10 cellular contexts compared by ENCODE assay signal in the genomic region with DNA sequence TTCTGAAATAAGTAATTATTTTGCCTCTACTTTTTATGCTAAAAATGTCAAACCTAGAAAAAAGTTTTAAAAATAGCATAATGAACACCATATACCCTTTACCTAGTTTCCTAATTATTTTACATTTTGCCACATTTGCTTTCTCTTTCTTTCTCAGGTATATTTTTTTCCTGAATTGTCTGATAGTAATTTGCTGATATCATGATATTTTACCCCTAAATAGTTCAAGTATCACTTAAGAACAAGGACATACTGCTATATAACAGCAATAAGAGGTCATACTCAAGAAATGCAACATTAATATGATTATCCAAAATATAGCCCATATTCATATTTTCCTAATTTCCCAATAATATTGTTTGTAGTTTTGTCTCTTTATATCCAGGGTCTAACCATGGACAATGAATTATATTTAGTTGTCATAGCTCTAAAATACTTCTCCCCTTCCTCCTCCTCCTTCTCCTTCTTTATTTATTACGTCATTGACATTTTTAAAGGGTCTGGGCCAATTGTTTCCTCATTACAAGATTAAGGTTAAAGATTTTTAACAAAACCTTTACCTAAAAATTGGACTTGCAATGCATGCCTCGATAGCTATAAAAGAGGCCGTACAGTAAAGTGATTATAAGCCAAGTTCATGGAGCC. TPM values are rescaled to one million over a fixed set of nuclear protein-coding genes. Genes with fewer than 3 reads are reported as not detected.
DNase-seq lines count a peak whose midpoint lies in the region; ATAC-seq, FAIRE-seq and TF ChIP-seq lines count a peak whose summit lies in the region.
"Had no signal": no experiment of that assay in that cellular context is flagged by ENCODE, and none has a peak within 500 bp of the region (broad histone marks: within the 10 kb centered on the region; RNA-seq: fewer than 3 reads in every experiment).

No MANE protein-coding gene starts in this region.

- dilution Hi-C loops in endothelial cell of umbilical vein (cut with MboI; ENCODE audit: extremely low pct_ligation_motif_present, low sequenced_read_pairs) = no loop called here

- H3K9me3 Mint-ChIP-seq in glutamatergic neuron (ENCODE audit: unreplicated experiment) = peaks cover 2% of the 10 kb centered on the region
- peaks cover under 1% of the 10 kb centered on the region; the same call in 1 of the 2 replicates for H3K9me3 Mint-ChIP-seq in WTC11
- H3K9me3 Mint-ChIP-seq in Caco-2 (ENCODE audit: unreplicated experiment) = no peaks in the 10 kb centered on the region

- ATAC-seq in left ventricle myocardium superior (no peak), WTC11 (no peak)

- H3K27ac ChIP-seq in left ventricle myocardium inferior (replicated peaks) (peak overlapping the region; percentile 80), KMS-11 (no peak overlapping the region), endothelial cell of umbilical vein (ENCODE audit: insufficient read depth, low read depth, low read length) (no peak overlapping the region)
- H3K27ac ChIP-seq: BLaER1 had no signal

- H3K27me3 Mint-ChIP-seq in glutamatergic neuron (ENCODE audit: unreplicated experiment) = no peaks in the 10 kb centered on the region
- no peaks in the 10 kb centered on the region; the same call in 1 of the 2 replicates for H3K27me3 Mint-ChIP-seq in WTC11 (ENCODE audit: low read depth)
- no peaks in the 10 kb centered on the region for H3K27me3 Mint-ChIP-seq in Caco-2 (ENCODE audit: insufficient read depth, unreplicated experiment)

- TF ChIP-seq CTCF in left ventricle myocardium inferior (IDR thresholded peaks at IDR 0.05; ENCODE audit: borderline replicate concordance) = no peak
- TF ChIP-seq CTCF in KMS-11 (conservative IDR thresholded peaks at IDR 0.05; ENCODE audit: low read depth, low read length) = no peak; the same call in 1 of the 2 replicates
- TF ChIP-seq CTCF in endothelial cell of umbilical vein (IDR thresholded peaks at IDR 0.05; ENCODE audit: extremely low read depth in 1 of 2, insufficient read depth in 1 of 2, low read depth in 1 of 2, low read length in 2 of 2) = no peak
- no peak for TF ChIP-seq CTCF in glutamatergic neuron (IDR thresholded peaks at IDR 0.05; ENCODE audit: partially characterized antibody, unreplicated experiment)
- TF ChIP-seq CTCF in WTC11 (IDR thresholded peaks at IDR 0.05) = no peak
- TF ChIP-seq CTCF in Caco-2 (IDR thresholded peaks at IDR 0.05; ENCODE audit: insufficient read depth in 1 of 2, low read depth in 1 of 2, low read length in 1 of 2, severe bottlenecking in 1 of 2, unreplicated experiment in 1 of 2) = no peak

- no peaks in the 10 kb centered on the region for H3K36me3 ChIP-seq in left ventricle myocardium inferior
- H3K36me3 ChIP-seq in KMS-11 (ENCODE audit: insufficient read depth) = no peaks in the 10 kb centered on the region
- H3K36me3 ChIP-seq in endothelial cell of umbilical vein (ENCODE audit: control insufficient read depth in 2 of 2, extremely low read depth in 1 of 2, insufficient read depth in 2 of 2, low read length in 2 of 2) = no peaks in the 10 kb centered on the region
- H3K36me3 ChIP-seq in Caco-2 (ENCODE audit: control insufficient read depth, insufficient read depth, low read length) = no peaks in the 10 kb centered on the region
- H3K36me3 ChIP-seq: BLaER1 had no signal

- H3K27ac Mint-ChIP-seq in glutamatergic neuron (ENCODE audit: unreplicated experiment) = no peak overlapping the region
- H3K27ac Mint-ChIP-seq in WTC11 = no peak overlapping the region
- H3K27ac Mint-ChIP-seq in Caco-2 (ENCODE audit: unreplicated experiment) = no peak overlapping the region
- H3K27ac Mint-ChIP-seq: CD4-positive, alpha-beta memory T cell had no signal

- H3K4me1 ChIP-seq in left ventricle myocardium inferior = peaks cover 16% of the 10 kb centered on the region
- H3K4me1 ChIP-seq in KMS-11 (ENCODE audit: low read depth, poor library complexity, severe bottlenecking) = peaks cover 31% of the 10 kb centered on the region
- peaks cover 24% of the 10 kb centered on the region for H3K4me1 ChIP-seq in endothelial cell of umbilical vein (ENCODE audit: control insufficient read depth, extremely low read depth, insufficient read depth, low read length)
- H3K4me1 ChIP-seq in Caco-2 = peaks cover 10% of the 10 kb centered on the region; the same call in 1 of the 2 replicates

- H3K9ac ChIP-seq in KMS-11 (no peak overlapping the region), endothelial cell of umbilical vein (replicated peaks; ENCODE audit: extremely low read depth, insufficient read depth, low read length) (no peak overlapping the region)
- H3K9ac ChIP-seq: BLaER1, SK-N-SH had no signal

- CTCF ChIA-PET in endothelial cell of umbilical vein (lab: Charles Lee) (interaction anchor here (0.6 to 7.0 kb wide), 44 partner anchors 9 to 996 kb away, joined by 3 to 284 read pairs (median 6); partner anchors contain the start of genes PROX1 and SMYD2), WTC11 (lab: Charles Lee) (interaction anchor here (0.6 to 9.2 kb wide), 15 partner anchors 10 to 325 kb away, joined by 3 to 275 read pairs (median 9); partner anchors contain the start of gene SMYD2), Caco-2 (lab: Charles Lee) (interaction anchor here (0.8 to 3.9 kb wide), 10 partner anchors 16 to 71 kb away, joined by 3 to 47 read pairs (median 4); partner anchors contain the start of gene SMYD2)

- H4K20me1 ChIP-seq in KMS-11 (ENCODE audit: insufficient read depth) (no peaks in the 10 kb centered on the region), endothelial cell of umbilical vein (replicated peaks; ENCODE audit: control insufficient read depth, extremely low read depth, insufficient read depth, low read length) (no peaks in the 10 kb centered on the region)
- H4K20me1 ChIP-seq: BLaER1 had no signal

- no peak for FAIRE-seq in endothelial cell of umbilical vein (lab: Jason Lieb, UNC)

- H3K79me2 ChIP-seq in KMS-11 (ENCODE audit: insufficient read depth, low read depth) = no peaks in the 10 kb centered on the region
- no peaks in the 10 kb centered on the region for H3K79me2 ChIP-seq in endothelial cell of umbilical vein (ENCODE audit: control insufficient read depth, insufficient read depth, low read length)

- H3K36me3 Mint-ChIP-seq in glutamatergic neuron (ENCODE audit: unreplicated experiment) (no peaks in the 10 kb centered on the region), WTC11 (no peaks in the 10 kb centered on the region), Caco-2 (ENCODE audit: insufficient read depth, unreplicated experiment) (no peaks in the 10 kb centered on the region)
- H3K36me3 Mint-ChIP-seq: CD4-positive, alpha-beta memory T cell had no signal

- POLR2A ChIA-PET in endothelial cell of umbilical vein (lab: Charles Lee) (no interaction called here), WTC11 (lab: Charles Lee) (no interaction called here), Caco-2 (lab: Charles Lee) (no interaction called here)

- H2AFZ ChIP-seq in KMS-11 (ENCODE audit: low read depth) (no peak overlapping the region), endothelial cell of umbilical vein (ENCODE audit: low read depth, low read length) (no peak overlapping the region)

- peak overlapping the region; percentile 15; the same call in 1 of the 2 replicates for H3K4me2 ChIP-seq in KMS-11
- peak overlapping the region; percentile 44 for H3K4me2 ChIP-seq in endothelial cell of umbilical vein (ENCODE audit: insufficient read depth, low read length)

- intact Hi-C loops in left ventricle myocardium inferior (cut with micrococcal nuclease) (loop anchor here (2.0 to 10.0 kb wide), 2 partner anchors 72 to 324 kb away; no protein-coding TSS in a partner anchor), left ventricle myocardium superior (cut with micrococcal nuclease) (loop anchor here (5.0 kb wide), 1 partner anchor 67 kb away; no protein-coding TSS in a partner anchor), endothelial cell of umbilical vein (cut with micrococcal nuclease) (loop anchor here (1.0 to 5.0 kb wide), 8 partner anchors 20 to 886 kb away; partner anchors contain the start of gene CENPF), Caco-2 (cut with micrococcal nuclease; ENCODE audit: unreplicated experiment) (loop anchor here (1.0 kb wide), 3 partner anchors 25 to 68 kb away; no protein-coding TSS in a partner anchor)

- H3K9me1 ChIP-seq in endothelial cell of umbilical vein (replicated peaks; ENCODE audit: control insufficient read depth, extremely low read depth, insufficient read depth, low read length) = no peaks in the 10 kb centered on the region

- peaks cover 4% of the 10 kb centered on the region for H3K9me3 ChIP-seq in left ventricle myocardium inferior (replicated peaks)
- no peaks in the 10 kb centered on the region for H3K9me3 ChIP-seq in endothelial cell of umbilical vein (replicated peaks; ENCODE audit: control insufficient read depth, insufficient read depth, low read length)
- no peaks in the 10 kb centered on the region for H3K9me3 ChIP-seq in Caco-2
- H3K9me3 ChIP-seq: SK-N-SH had no signal

- H3K4me3 Mint-ChIP-seq in glutamatergic neuron (ENCODE audit: unreplicated experiment) (no peak overlapping the region), WTC11 (no peak overlapping the region), Caco-2 (ENCODE audit: unreplicated experiment) (no peak overlapping the region)

- H3K27me3 ChIP-seq in left ventricle myocardium inferior (ENCODE audit: low read depth) = peaks cover 28% of the 10 kb centered on the region
- no peaks in the 10 kb centered on the region for H3K27me3 ChIP-seq in KMS-11 (ENCODE audit: insufficient read depth, low read depth)
- peaks cover 0 to 4% of the 10 kb centered on the region in 2 experiments for H3K27me3 ChIP-seq in endothelial cell of umbilical vein (ENCODE audit: control insufficient read depth in 2 of 2, insufficient read depth in 2 of 2, low read length in 2 of 2)
- H3K27me3 ChIP-seq in Caco-2 (replicated peaks; ENCODE audit: control insufficient read depth, insufficient read depth, low read length) = no peaks in the 10 kb centered on the region
- H3K27me3 ChIP-seq: BLaER1 had no signal

- BruUV-seq in endothelial cell of umbilical vein (replicated peaks; lab: Mats Ljungman, UMichigan) (no TSS peak), Caco-2 (replicated peaks; lab: Mats Ljungman, UMichigan) (no TSS peak)

- H3K4me3 ChIP-seq in left ventricle myocardium inferior (no peak overlapping the region), KMS-11 (IDR thresholded peaks at IDR 0.05; ENCODE audit: insufficient read depth, low read depth, low read length) (no peak overlapping the region), endothelial cell of umbilical vein (replicated peaks in 1 of 3; ENCODE audit: insufficient read depth in 1 of 3, low read depth in 1 of 3, low read length in 3 of 3) (no peak overlapping the region), Caco-2 (ENCODE audit: low read depth, low read length) (no peak overlapping the region)
- H3K4me3 ChIP-seq: BLaER1 had no signal

- no peak for TF ChIP-seq POLR2A in endothelial cell of umbilical vein (IDR thresholded peaks at IDR 0.05; ENCODE audit: low read depth, low read length)

- DNase-seq in left ventricle myocardium inferior = no peak
- DNase-seq in left ventricle myocardium superior = no peak
- no peak for DNase-seq in endothelial cell of umbilical vein (ENCODE audit: low read depth, low spot score)
- no peak for DNase-seq in glutamatergic neuron
- no peak for DNase-seq in WTC11 (ENCODE audit: low spot score)
- no peak for DNase-seq in Caco-2

- H3K4me1 Mint-ChIP-seq in glutamatergic neuron (ENCODE audit: low read depth, unreplicated experiment) = no peaks in the 10 kb centered on the region
- peaks cover 22% of the 10 kb centered on the region for H3K4me1 Mint-ChIP-seq in WTC11
- peaks cover 34% of the 10 kb centered on the region for H3K4me1 Mint-ChIP-seq in Caco-2 (ENCODE audit: low read depth, unreplicated experiment)

RNA-seq across cellular contexts. Expression of gene SMYD2, which starts 20.3 kb away (rescaled TPM):
- total RNA-seq in left ventricle myocardium inferior = 247 TPM
- 234 TPM for total RNA-seq in left ventricle myocardium superior
- total RNA-seq in endothelial cell of umbilical vein = 20.9 and 22.0 TPM in 2 replicates
- polyA plus RNA-seq in endothelial cell of umbilical vein = 6.6 and 8.0 TPM in 2 replicates
- polyA plus RNA-seq in endothelial cell of umbilical vein (2011; cell fraction: cytosol; rRNA removed) = 14.7 and 15.5 TPM in 2 replicates
- polyA plus RNA-seq in endothelial cell of umbilical vein (2011; cell fraction: nucleus; rRNA removed) = 19.1 and 21.5 TPM in 2 replicates
- polyA plus RNA-seq in endothelial cell of umbilical vein (2012) = 10.6 and 22.1 TPM in 2 replicates
- 7.0 and 11.0 TPM in 2 replicates for polyA minus RNA-seq in endothelial cell of umbilical vein
- polyA minus RNA-seq in endothelial cell of umbilical vein (2011; cell fraction: cytosol; rRNA and poly(A)+ RNA removed) = 18.8 TPM
- 5.0 and 7.5 TPM in 2 replicates for polyA minus RNA-seq in endothelial cell of umbilical vein (2011; cell fraction: nucleus; rRNA and poly(A)+ RNA removed)
- total RNA-seq in glutamatergic neuron (ENCODE audit: unreplicated experiment) = 26.0 TPM
- 6.3 to 6.8 TPM (median 6.4 TPM) in 3 replicates for total RNA-seq in WTC11 (2021)
- 161 and 182 TPM in 2 replicates for total RNA-seq in Caco-2 (2022)
